Comparison of ENCODE assay signal across 2 cellular contexts in genomic region chr18:25146113-25146512, GRCh38.
TF ChIP-seq lines count a peak whose summit lies in the region.

No MANE protein-coding gene starts in this region.

TF ChIP-seq in IMR-90, 13 proteins besides CTCF, POLR2A, EP300 and RAD21 (continued from another document):
- no peak for TF ChIP-seq USF2 (IDR thresholded peaks at IDR 0.05; ENCODE audit: low read depth, low read length)

TF ChIP-seq in K562, 482 proteins besides CTCF, POLR2A, EP300 and RAD21 (continued from another document):
- TF ChIP-seq MBD1 (CRISPR knock-in tag; IDR thresholded peaks at IDR 0.05) (no peak), VEZF1 (CRISPR knock-in tag; IDR thresholded peaks at IDR 0.05) (no peak), ZNF75A (CRISPR knock-in tag; IDR thresholded peaks at IDR 0.05) (no peak), MAFG (tag; conservative IDR thresholded peaks at IDR 0.05) (0 out of 2 replicates have a peak, but pooled peaks have one; percentile 24), ZNF395 (CRISPR knock-in tag; IDR thresholded peaks at IDR 0.05) (no peak), TFAP4 (CRISPR knock-in tag; IDR thresholded peaks at IDR 0.05; ENCODE audit: borderline replicate concordance) (no peak), ZNF316 (IDR thresholded peaks at IDR 0.05) (peak; percentile 74), ZNF592 (IDR thresholded peaks at IDR 0.05) (no peak), CGGBP1 (CRISPR knock-in tag; IDR thresholded peaks at IDR 0.05) (no peak)
